ENCODE assay signal across 1 cellular context in genomic region chr7:155677688-155678087, GRCh38.
TF ChIP-seq lines count a peak whose summit lies in the region.

No MANE protein-coding gene starts in this region.

TF ChIP-seq in GM12878, 131 proteins besides CTCF, POLR2A, EP300 and RAD21:
- TF ChIP-seq TCF12 (IDR thresholded peaks at IDR 0.05; ENCODE audit: low read depth, low read length) = no peak
- TF ChIP-seq SMAD5 (IDR thresholded peaks at IDR 0.05; ENCODE audit: low read depth) = no peak
- no peak for TF ChIP-seq NFXL1 (IDR thresholded peaks at IDR 0.05; ENCODE audit: borderline replicate concordance)
- TF ChIP-seq, protein P1, sequence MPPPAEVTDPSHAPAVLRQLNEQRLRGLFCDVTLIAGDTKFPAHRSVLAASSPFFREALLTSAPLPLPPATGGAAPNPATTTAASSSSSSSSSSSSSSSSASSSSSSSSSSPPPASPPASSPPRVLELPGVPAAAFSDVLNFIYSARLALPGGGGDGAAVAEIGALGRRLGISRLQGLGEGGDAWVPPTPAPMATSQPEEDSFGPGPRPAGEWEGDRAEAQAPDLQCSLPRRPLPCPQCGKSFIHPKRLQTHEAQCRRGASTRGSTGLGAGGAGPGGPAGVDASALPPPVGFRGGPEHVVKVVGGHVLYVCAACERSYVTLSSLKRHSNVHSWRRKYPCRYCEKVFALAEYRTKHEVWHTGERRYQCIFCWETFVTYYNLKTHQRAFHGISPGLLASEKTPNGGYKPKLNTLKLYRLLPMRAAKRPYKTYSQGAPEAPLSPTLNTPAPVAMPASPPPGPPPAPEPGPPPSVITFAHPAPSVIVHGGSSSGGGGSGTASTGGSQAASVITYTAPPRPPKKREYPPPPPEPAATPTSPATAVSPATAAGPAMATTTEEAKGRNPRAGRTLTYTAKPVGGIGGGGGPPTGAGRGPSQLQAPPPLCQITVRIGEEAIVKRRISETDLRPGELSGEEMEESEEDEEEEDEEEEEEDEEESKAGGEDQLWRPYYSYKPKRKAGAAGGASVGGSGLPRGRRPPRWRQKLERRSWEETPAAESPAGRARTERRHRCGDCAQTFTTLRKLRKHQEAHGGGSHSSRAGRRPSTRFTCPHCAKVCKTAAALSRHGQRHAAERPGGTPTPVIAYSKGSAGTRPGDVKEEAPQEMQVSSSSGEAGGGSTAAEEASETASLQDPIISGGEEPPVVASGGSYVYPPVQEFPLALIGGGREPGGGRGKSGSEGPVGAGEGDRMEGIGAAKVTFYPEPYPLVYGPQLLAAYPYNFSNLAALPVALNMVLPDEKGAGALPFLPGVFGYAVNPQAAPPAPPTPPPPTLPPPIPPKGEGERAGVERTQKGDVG (CRISPR knock-in tag; IDR thresholded peaks at IDR 0.05) = no peak
- TF ChIP-seq SIN3A (IDR thresholded peaks at IDR 0.05; ENCODE audit: low read depth, low read length) = no peak
- no peak for TF ChIP-seq ZNF384 (IDR thresholded peaks at IDR 0.05; ENCODE audit: borderline replicate concordance, low read depth, low read length)
TF ChIP-seq in GM12878: peak in this region for 0.
